In genomic region chr3:58686847-58687246, GRCh38 we compare ENCODE assay signal across 36 cellular contexts. TPM values are rescaled to one million over a fixed set of nuclear protein-coding genes. Genes with fewer than 3 reads are reported as not detected.
"Had no signal": no experiment of that assay in that cellular context is flagged by ENCODE, and none has a peak within 500 bp of the region (broad histone marks: within the 10 kb centered on the region; RNA-seq: fewer than 3 reads in every experiment).

No MANE protein-coding gene starts in this region.

- ATAC-seq: activated CD8-positive, alpha-beta T cell treated with anti-CD3 and anti-CD28 coated beads for 36 hours; activated naive CD8-positive, alpha-beta T cell treated with anti-CD3 and anti-CD28 coated beads, Interleukin-2, amount 50 U/mL, for 24 hours had no signal

- H3K9me3 Mint-ChIP-seq: activated naive CD4-positive, alpha-beta T cell treated with anti-CD3 and anti-CD28 coated beads, Interleukin-2, amount 50 U/mL, for 24 hours; central memory CD8-positive, alpha-beta T cell had no signal

- H3K27ac Mint-ChIP-seq: activated B cell treated with CpG ODN at 0.5 μM for 24 hours; activated CD4-positive, alpha-beta memory T cell treated with anti-CD3 and anti-CD28 coated beads for 36 hours; activated CD4-positive, alpha-beta T cell treated with anti-CD3 and anti-CD28 coated beads, Interleukin-2, amount 10 ng/mL, durations not matched to agents 24 days and 14 days; activated CD8-positive, alpha-beta T cell treated with anti-CD3 and anti-CD28 coated beads for 36 hours; activated naive CD4-positive, alpha-beta T cell treated with anti-CD3 and anti-CD28 coated beads, Interleukin-2, amount 10 ng/mL, durations not matched to agents 7 days and 5 days; activated naive CD4-positive, alpha-beta T cell treated with anti-CD3 and anti-CD28 coated beads, Interleukin-2, amount 50 U/mL, for 24 hours; activated naive CD8-positive, alpha-beta T cell; activated naive CD8-positive, alpha-beta T cell treated with anti-CD3 and anti-CD28 coated beads, Interleukin-2, amount 10 ng/mL, durations not matched to agents 7 days and 5 days; activated naive CD8-positive, alpha-beta T cell treated with anti-CD3 and anti-CD28 coated beads, Interleukin-2, amount 50 U/mL, for 24 hours; activated T-cell treated with anti-CD3 and anti-CD28 coated beads, Interleukin-2, amount 50 U/mL, for 24 hours; activated T-helper 2 cell treated with anti-CD3 and anti-CD28 coated beads, Interferon-gamma antibody, Interleukin-2, Interleukin-4, amounts not matched to agents 10 μg/mL and 5 μg/mL and 100 μg/mL, durations not matched to agents 14 hours and 24 hours and 36 hours; brain; T-helper 1 cell treated with Interleukin-12 subunit alpha and Interleukin-12 subunit beta and Interleukin-4 antibody, amounts not matched to agents 30 μg/mL and 1 μg/mL, for 36 hours; T-helper 2 cell treated with Interferon-gamma antibody and Interleukin-4, amounts not matched to agents 5 μg/mL and 100 μg/mL, for 36 hours had no signal

- H3K36me3 ChIP-seq: ascending aorta, cardiac muscle cell had no signal

- H3K27me3 ChIP-seq: ascending aorta, cardiac muscle cell had no signal

- H3K27me3 Mint-ChIP-seq: activated CD4-positive, alpha-beta T cell treated with anti-CD3 and anti-CD28 coated beads, Interleukin-2, amount 10 ng/mL, durations not matched to agents 24 days and 14 days; activated naive CD4-positive, alpha-beta T cell treated with anti-CD3 and anti-CD28 coated beads, Interleukin-2, amount 10 ng/mL, durations not matched to agents 7 days and 5 days had no signal

- H3K4me1 Mint-ChIP-seq: activated B cell treated with CpG ODN at 0.5 μM for 24 hours; activated naive CD4-positive, alpha-beta T cell treated with anti-CD3 and anti-CD28 coated beads, Interleukin-2, amount 10 ng/mL, durations not matched to agents 7 days and 5 days; activated naive CD4-positive, alpha-beta T cell treated with anti-CD3 and anti-CD28 coated beads, Interleukin-2, amount 50 U/mL, for 24 hours; activated naive CD8-positive, alpha-beta T cell treated with anti-CD3 and anti-CD28 coated beads, Interleukin-2, amount 10 ng/mL, durations not matched to agents 7 days and 5 days; central memory CD8-positive, alpha-beta T cell had no signal

- DNase-seq: activated B cell treated with CpG ODN at 0.5 μM for 24 hours; activated CD4-positive, alpha-beta memory T cell treated with anti-CD3 and anti-CD28 coated beads for 36 hours; activated CD4-positive, alpha-beta T cell treated with anti-CD3 and anti-CD28 coated beads for 4 hours; activated CD4-positive, alpha-beta T cell treated with anti-CD3 and anti-CD28 coated beads, Interleukin-2, amount 10 ng/mL, durations not matched to agents 24 days and 14 days; activated CD4-positive, alpha-beta T cell treated with anti-CD3 and anti-CD28 coated beads, Interleukin-2, amount 50 U/mL, for 1 hour; activated CD4-positive, alpha-beta T cell treated with anti-CD3 and anti-CD28 coated beads, Interleukin-2, amount 50 U/mL, for 4 hours; activated CD4-positive, CD25-positive, alpha-beta regulatory T cell treated with anti-CD3 and anti-CD28 coated beads, Interleukin-2, amount 50 U/mL, for 72 hours; activated CD8-positive, alpha-beta memory T cell treated with anti-CD3 and anti-CD28 coated beads, Interleukin-2, amount 50 U/mL, for 4 hours; activated CD8-positive, alpha-beta T cell treated with anti-CD3 and anti-CD28 coated beads for 36 hours; activated effector memory CD4-positive, alpha-beta T cell treated with Interleukin-2 at 50 U/mL for 16 hours; activated gamma-delta T cell; activated naive CD4-positive, alpha-beta T cell treated with anti-CD3 and anti-CD28 coated beads, Interleukin-2, amount 10 ng/mL, durations not matched to agents 7 days and 5 days; activated naive CD4-positive, alpha-beta T cell treated with Interleukin-2 at 50 U/mL for 16 hours; activated naive CD8-positive, alpha-beta T cell treated with anti-CD3 and anti-CD28 coated beads, Interleukin-2, amount 10 ng/mL, durations not matched to agents 7 days and 5 days; activated naive CD8-positive, alpha-beta T cell treated with anti-CD3 and anti-CD28 coated beads, Interleukin-2, amount 50 U/mL, for 24 hours; activated T-cell treated with anti-CD3 and anti-CD28 coated beads, Interleukin-2, amount 50 U/mL, for 24 hours; activated T-cell treated with anti-CD3 and anti-CD28 coated beads, Interleukin-2, amount 50 U/mL, for 48 hours; amygdala; anterior cingulate cortex; caudate nucleus; cerebellar nuclear complex; T-helper 1 cell; T-helper 2 cell; T-helper 9 cell had no signal

- H3K4me1 ChIP-seq: ascending aorta had no signal

- H3K27ac ChIP-seq: ascending aorta, cardiac muscle cell, VCaP had no signal

- H3K9me3 ChIP-seq: ascending aorta had no signal

- H3K36me3 Mint-ChIP-seq: activated naive CD4-positive, alpha-beta T cell treated with anti-CD3 and anti-CD28 coated beads, Interleukin-2, amount 10 ng/mL, durations not matched to agents 7 days and 5 days; activated naive CD4-positive, alpha-beta T cell treated with anti-CD3 and anti-CD28 coated beads, Interleukin-2, amount 50 U/mL, for 24 hours; activated naive CD8-positive, alpha-beta T cell treated with anti-CD3 and anti-CD28 coated beads, Interleukin-2, amount 10 ng/mL, durations not matched to agents 7 days and 5 days; brain had no signal

- H3K4me3 ChIP-seq: ascending aorta, cardiac muscle cell had no signal

- H3K4me3 Mint-ChIP-seq: activated B cell treated with CpG ODN at 0.5 μM for 24 hours; activated CD4-positive, alpha-beta memory T cell treated with anti-CD3 and anti-CD28 coated beads for 36 hours; activated CD4-positive, alpha-beta T cell treated with anti-CD3 and anti-CD28 coated beads, Interleukin-2, amount 10 ng/mL, durations not matched to agents 24 days and 14 days; activated CD8-positive, alpha-beta T cell treated with anti-CD3 and anti-CD28 coated beads for 36 hours; activated naive CD4-positive, alpha-beta T cell treated with anti-CD3 and anti-CD28 coated beads, Interleukin-2, amount 10 ng/mL, durations not matched to agents 7 days and 5 days; activated naive CD4-positive, alpha-beta T cell treated with anti-CD3 and anti-CD28 coated beads, Interleukin-2, amount 50 U/mL, for 24 hours; activated naive CD8-positive, alpha-beta T cell; activated naive CD8-positive, alpha-beta T cell treated with anti-CD3 and anti-CD28 coated beads, Interleukin-2, amount 10 ng/mL, durations not matched to agents 7 days and 5 days; activated naive CD8-positive, alpha-beta T cell treated with anti-CD3 and anti-CD28 coated beads, Interleukin-2, amount 50 U/mL, for 24 hours; activated T-cell treated with anti-CD3 and anti-CD28 coated beads, Interleukin-2, amount 50 U/mL, for 24 hours; brain; central memory CD8-positive, alpha-beta T cell; T-helper 1 cell treated with Interleukin-12 subunit alpha and Interleukin-12 subunit beta and Interleukin-4 antibody, amounts not matched to agents 30 μg/mL and 1 μg/mL, for 36 hours; T-helper 2 cell treated with Interferon-gamma antibody and Interleukin-4, amounts not matched to agents 5 μg/mL and 100 μg/mL, for 36 hours had no signal

RNA-seq across cellular contexts. Expression of gene FAM3D, which starts 20.3 kb away (rescaled TPM):
- total RNA-seq: activated B cell treated with CpG ODN at 0.5 μM for 24 hours; activated CD4-positive, alpha-beta memory T cell treated with anti-CD3 and anti-CD28 coated beads for 36 hours; activated CD4-positive, alpha-beta T cell treated with anti-CD3 and anti-CD28 coated beads, Interleukin-2, amount 10 ng/mL, durations not matched to agents 24 days and 14 days; activated CD8-positive, alpha-beta memory T cell treated with anti-CD3 and anti-CD28 coated beads for 36 hours; activated CD8-positive, alpha-beta T cell treated with anti-CD3 and anti-CD28 coated beads for 36 hours; activated naive CD8-positive, alpha-beta T cell treated with anti-CD3 and anti-CD28 coated beads, Interleukin-2, amount 10 ng/mL, durations not matched to agents 7 days and 5 days; activated T-helper 2 cell treated with anti-CD3 and anti-CD28 coated beads, Interferon-gamma antibody, Interleukin-2, Interleukin-4, amounts not matched to agents 10 μg/mL and 5 μg/mL and 100 μg/mL, durations not matched to agents 14 hours and 24 hours and 36 hours; ascending aorta; chondrocyte had no signal
- polyA plus RNA-seq: cardiac muscle cell had no signal
